Comparison of ENCODE assay signal across 25 cellular contexts in the genomic region with DNA sequence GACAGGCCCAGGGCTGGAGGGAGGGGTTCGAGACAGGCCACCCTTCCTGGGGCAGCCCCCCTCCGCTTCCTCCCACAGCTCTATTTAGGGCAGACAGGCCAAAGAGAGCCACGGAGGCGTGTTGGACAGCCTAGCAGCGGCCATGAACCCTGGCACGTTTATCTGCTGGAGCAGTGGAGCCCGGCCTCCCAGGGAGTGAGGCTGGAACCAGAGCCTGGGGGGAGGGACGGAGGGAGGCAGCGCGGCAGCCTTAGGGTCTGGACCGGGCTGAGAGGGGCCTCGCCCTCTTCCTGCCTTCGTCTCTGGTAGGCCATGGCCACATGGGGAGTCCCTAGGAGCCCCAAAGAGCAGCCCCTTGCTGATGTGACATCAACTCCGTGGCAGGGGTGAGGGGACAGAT. TPM values are rescaled to one million over a fixed set of nuclear protein-coding genes. Genes with fewer than 3 reads are reported as not detected.
"Had no signal": no experiment of that assay in that cellular context is flagged by ENCODE, and none has a peak within 500 bp of the region (broad histone marks: within the 10 kb centered on the region; RNA-seq: fewer than 3 reads in every experiment).

No MANE protein-coding gene starts in this region.

- H3K36me3 ChIP-seq: ascending aorta, brain microvascular endothelial cell, neural progenitor cell, stomach, suprapubic skin, transverse colon, WERI-Rb-1 had no signal

- H3K27ac Mint-ChIP-seq: activated CD8-positive, alpha-beta T cell treated with anti-CD3 and anti-CD28 coated beads, Interleukin-2, amount 10 ng/mL, durations not matched to agents 7 days and 5 days; activated naive CD4-positive, alpha-beta T cell treated with anti-CD3 and anti-CD28 coated beads, Interleukin-2, amount 50 U/mL, for 72 hours; mesothelial cell of epicardium; naive thymus-derived CD8-positive, alpha-beta T cell; neural progenitor cell; T-helper 2 cell treated with Interferon-gamma antibody and Interleukin-4, amounts not matched to agents 5 μg/mL and 100 μg/mL, for 36 hours had no signal

- H3K36me3 Mint-ChIP-seq: activated naive CD4-positive, alpha-beta T cell treated with anti-CD3 and anti-CD28 coated beads, Interleukin-2, amount 50 U/mL, for 72 hours; mesothelial cell of epicardium; neural progenitor cell had no signal

- H3K4me3 ChIP-seq: ascending aorta, neural progenitor cell, skin epidermis, stomach, suprapubic skin, transverse colon had no signal

- ATAC-seq: activated CD8-positive, alpha-beta T cell treated with anti-CD3 and anti-CD28 coated beads, Interleukin-2, amount 10 ng/mL, durations not matched to agents 7 days and 5 days; activated naive CD4-positive, alpha-beta T cell treated with anti-CD3 and anti-CD28 coated beads, Interleukin-2, amount 50 U/mL, for 72 hours; naive thymus-derived CD8-positive, alpha-beta T cell had no signal

- H3K4me3 Mint-ChIP-seq: activated CD8-positive, alpha-beta T cell treated with anti-CD3 and anti-CD28 coated beads, Interleukin-2, amount 10 ng/mL, durations not matched to agents 7 days and 5 days; mesothelial cell of epicardium; neural progenitor cell; T-helper 2 cell treated with Interferon-gamma antibody and Interleukin-4, amounts not matched to agents 5 μg/mL and 100 μg/mL, for 36 hours had no signal

- DNase-seq: activated CD4-positive, alpha-beta T cell treated with anti-CD3 and anti-CD28 coated beads, Interleukin-2, amount 50 U/mL, for 1 hour; activated CD4-positive, CD25-positive, alpha-beta regulatory T cell treated with anti-CD3 and anti-CD28 coated beads, Interleukin-2, amount 50 U/mL, for 72 hours; activated CD8-positive, alpha-beta T cell treated with anti-CD3 and anti-CD28 coated beads, Interleukin-2, amount 10 ng/mL, durations not matched to agents 7 days and 5 days; brain microvascular endothelial cell; caudate nucleus; dermis blood vessel endothelial cell; effector CD8-positive, alpha-beta T cell; foreskin melanocyte; hippocampal formation; left cardiac atrium; naive thymus-derived CD8-positive, alpha-beta T cell; stimulated activated CD4-positive, alpha-beta T cell treated with anti-CD3 and anti-CD28 coated beads, Interleukin-1b, Interleukin-23, amount 100 ng/mL, for 48 hours; stomach; transverse colon; WERI-Rb-1 had no signal

- H3K9me3 ChIP-seq: ascending aorta, stomach, suprapubic skin, transverse colon had no signal

RNA-seq across cellular contexts. Expression of a gene that starts 17.1 kb away (rescaled TPM):
- total RNA-seq: activated CD8-positive, alpha-beta T cell treated with anti-CD3 and anti-CD28 coated beads, Interleukin-2, amount 10 ng/mL, durations not matched to agents 7 days and 5 days; activated naive CD4-positive, alpha-beta T cell treated with anti-CD3 and anti-CD28 coated beads, Interleukin-2, amount 50 U/mL, for 72 hours; ascending aorta; dermis blood vessel endothelial cell; left cardiac atrium; lung microvascular endothelial cell; mesothelial cell of epicardium; naive thymus-derived CD8-positive, alpha-beta T cell; osteoblast; posterior vena cava; stomach; suprapubic skin; transverse colon had no signal
